20 cellular contexts compared by ENCODE assay signal in genomic region chr17:37605081-37605480, GRCh38. TPM values are rescaled to one million over a fixed set of nuclear protein-coding genes. Genes with fewer than 3 reads are reported as not detected.
A peak's percentile ranks its signal among the peaks of the same experiment; 100 is the strongest.
DNase-seq lines count a peak whose midpoint lies in the region; ATAC-seq and TF ChIP-seq lines count a peak whose summit lies in the region.
"Had no signal": no experiment of that assay in that cellular context is flagged by ENCODE, and none has a peak within 500 bp of the region (broad histone marks: within the 10 kb centered on the region; RNA-seq: fewer than 3 reads in every experiment).

No MANE protein-coding gene starts in this region.

- peaks cover 27% of the 10 kb centered on the region for H3F3A ChIP-seq in SU-DHL-6 (ENCODE audit: insufficient read depth)

- H2AFZ ChIP-seq in SU-DHL-6 (ENCODE audit: low read depth, low read length, severe bottlenecking), result no peak overlapping the region

- peaks cover 3% of the 10 kb centered on the region; the same call in 1 of the 2 replicates for H4K20me1 ChIP-seq in SU-DHL-6 (ENCODE audit: low read depth, low read length)

- no peak for ATAC-seq in activated T-cell treated with anti-CD3 and anti-CD28 coated beads, Interleukin-2, amount 50 U/mL, for 72 hours (replicated peaks in 1 of 2)
- ATAC-seq in stimulated activated effector memory CD8-positive, alpha-beta T cell treated with anti-CD3 and anti-CD28 coated beads, Interleukin-12 subunit alpha, Interleukin-12 subunit beta, amount 100 ng/mL, for 72 hours, result no peak
- ATAC-seq in GM21360 (IDR thresholded peaks at IDR 0.05; ENCODE audit: unreplicated experiment) (no peak), HG02571 (IDR thresholded peaks at IDR 0.05; ENCODE audit: unreplicated experiment) (no peak), HG02938 (IDR thresholded peaks at IDR 0.05; ENCODE audit: unreplicated experiment) (no peak)
- ATAC-seq: left lobe of liver, mucosa of descending colon, pancreas had no signal

- peaks cover 81% of the 10 kb centered on the region for H3K79me2 ChIP-seq in SU-DHL-6 (ENCODE audit: insufficient read depth, low read length)

- peak overlapping the region; percentile 80 to 96 for H3K4me3 Mint-ChIP-seq in activated T-cell treated with anti-CD3 and anti-CD28 coated beads, Interleukin-2, amount 50 U/mL, for 72 hours
- peak overlapping the region; percentile 74 for H3K4me3 Mint-ChIP-seq in stimulated activated effector memory CD8-positive, alpha-beta T cell treated with anti-CD3 and anti-CD28 coated beads, Interleukin-12 subunit alpha, Interleukin-12 subunit beta, amount 100 ng/mL, for 72 hours

- no peaks in the 10 kb centered on the region for H3K9me2 ChIP-seq in SU-DHL-6 (replicated peaks; ENCODE audit: insufficient read depth, low read length)

- peaks cover 71% of the 10 kb centered on the region for H3K4me1 Mint-ChIP-seq in activated T-cell treated with anti-CD3 and anti-CD28 coated beads, Interleukin-2, amount 50 U/mL, for 72 hours (ENCODE audit: low read depth)
- peaks cover 57% of the 10 kb centered on the region for H3K4me1 Mint-ChIP-seq in stimulated activated effector memory CD8-positive, alpha-beta T cell treated with anti-CD3 and anti-CD28 coated beads, Interleukin-12 subunit alpha, Interleukin-12 subunit beta, amount 100 ng/mL, for 72 hours

- no peak overlapping the region for H3K4me3 ChIP-seq in SU-DHL-6 (ENCODE audit: insufficient read depth, low read length, poor library complexity, severe bottlenecking)
- H3K4me3 ChIP-seq: mucosa of descending colon, pancreas, stomach, vagina had no signal

- peaks cover 7 to 17% of the 10 kb centered on the region in 2 donors for H3K36me3 Mint-ChIP-seq in activated T-cell treated with anti-CD3 and anti-CD28 coated beads, Interleukin-2, amount 50 U/mL, for 72 hours (ENCODE audit: insufficient read depth in 2 of 2)
- H3K36me3 Mint-ChIP-seq in stimulated activated effector memory CD8-positive, alpha-beta T cell treated with anti-CD3 and anti-CD28 coated beads, Interleukin-12 subunit alpha, Interleukin-12 subunit beta, amount 100 ng/mL, for 72 hours, result peaks cover 19% of the 10 kb centered on the region

- no peak for DNase-seq in activated T-cell treated with anti-CD3 and anti-CD28 coated beads, Interleukin-2, amount 50 U/mL, for 72 hours
- DNase-seq in activated T-cell treated with anti-CD3 and anti-CD28 coated beads for 4 hours (no peak), dedifferentiated amniotic fluid mesenchymal stem cell (ENCODE audit: extremely low spot score) (peak; percentile 57)
- no peak for DNase-seq in stimulated activated effector memory CD8-positive, alpha-beta T cell treated with anti-CD3 and anti-CD28 coated beads, Interleukin-12 subunit alpha, Interleukin-12 subunit beta, amount 100 ng/mL, for 72 hours (ENCODE audit: low spot score in 2 of 2)
- DNase-seq: activated CD4-positive, alpha-beta T cell treated with anti-CD3 and anti-CD28 coated beads for 1 hour; activated gamma-delta T cell; Calu3; effector CD4-positive, alpha-beta T cell; mucosa of descending colon; NCI-H1048; NCI-H2171; NK-92 treated with Interleukin-12 subunit alpha and Interleukin-12 subunit beta, amount 100 ng/mL, for 24 hours; pancreas; stomach had no signal

- no peaks in the 10 kb centered on the region for H3K27me3 Mint-ChIP-seq in activated T-cell treated with anti-CD3 and anti-CD28 coated beads, Interleukin-2, amount 50 U/mL, for 72 hours (ENCODE audit: low read depth)

- peak overlapping the region; percentile 96; the same call in 1 of the 2 replicates for H3K27ac ChIP-seq in SU-DHL-6 (ENCODE audit: low read depth, low read length)
- H3K27ac ChIP-seq: pancreas, vagina had no signal

- peak overlapping the region; percentile 94 for H3K4me2 ChIP-seq in SU-DHL-6 (ENCODE audit: low read depth, low read length, poor library complexity, severe bottlenecking)

- no peaks in the 10 kb centered on the region for H3K9me3 ChIP-seq in SU-DHL-6 (ENCODE audit: insufficient read depth, low read length)
- H3K9me3 ChIP-seq: mucosa of descending colon, pancreas, stomach, vagina had no signal

- H3K27me3 ChIP-seq in SU-DHL-6 (ENCODE audit: low read length), result no peaks in the 10 kb centered on the region
- H3K27me3 ChIP-seq: pancreas, stomach, vagina had no signal

- H3K9ac ChIP-seq in SU-DHL-6 (ENCODE audit: low read length), result no peak overlapping the region

- no peak for TF ChIP-seq CTCF in SU-DHL-6 (IDR thresholded peaks at IDR 0.05; ENCODE audit: insufficient read depth, low read length, poor library complexity, severe bottlenecking)

- H3K27ac Mint-ChIP-seq in activated T-cell treated with anti-CD3 and anti-CD28 coated beads, Interleukin-2, amount 50 U/mL, for 72 hours, result peak overlapping the region; percentile 97
- peak overlapping the region; percentile 91 for H3K27ac Mint-ChIP-seq in stimulated activated effector memory CD8-positive, alpha-beta T cell treated with anti-CD3 and anti-CD28 coated beads, Interleukin-12 subunit alpha, Interleukin-12 subunit beta, amount 100 ng/mL, for 72 hours

- H3K9me3 Mint-ChIP-seq in activated T-cell treated with anti-CD3 and anti-CD28 coated beads, Interleukin-2, amount 50 U/mL, for 72 hours, result no peaks in the 10 kb centered on the region
- H3K9me3 Mint-ChIP-seq in stimulated activated effector memory CD8-positive, alpha-beta T cell treated with anti-CD3 and anti-CD28 coated beads, Interleukin-12 subunit alpha, Interleukin-12 subunit beta, amount 100 ng/mL, for 72 hours, result no peaks in the 10 kb centered on the region

- H3K36me3 ChIP-seq in SU-DHL-6 (ENCODE audit: low read length), result peaks cover 17% of the 10 kb centered on the region; the same call in 1 of the 2 replicates
- H3K36me3 ChIP-seq: pancreas had no signal

RNA-seq across cellular contexts. Expression of gene SYNRG, which starts 4.1 kb away (rescaled TPM):
- total RNA-seq in activated T-cell treated with anti-CD3 and anti-CD28 coated beads, Interleukin-2, amount 50 U/mL, for 72 hours, result 10 to 100 TPM; 63.2 to 69.5 TPM

RNA-seq across cellular contexts. Expression of gene DDX52, which starts 38.2 kb away (rescaled TPM):
- 10 to 100 TPM; 29.1 to 33.5 TPM for total RNA-seq in activated T-cell treated with anti-CD3 and anti-CD28 coated beads, Interleukin-2, amount 50 U/mL, for 72 hours
